In genomic region chr16:9050102-9050830, GRCh38 we compare ENCODE assay signal across 10 cellular contexts. TPM values are rescaled to one million over a fixed set of nuclear protein-coding genes. Genes with fewer than 3 reads are reported as not detected.
DNase-seq lines count a peak whose midpoint lies in the region; ATAC-seq and TF ChIP-seq lines count a peak whose summit lies in the region.
"Had no signal": no experiment of that assay in that cellular context is flagged by ENCODE, and none has a peak within 500 bp of the region (broad histone marks: within the 10 kb centered on the region; RNA-seq: fewer than 3 reads in every experiment).

No MANE protein-coding gene starts in this region.

- TF ChIP-seq CTCF in LNCaP clone FGC (IDR thresholded peaks at IDR 0.05; ENCODE audit: control insufficient read depth, extremely low read depth, insufficient read depth) (peak; percentile 20; the same call in 1 of the 2 replicates), choroid plexus epithelial cell (conservative IDR thresholded peaks at IDR 0.05; ENCODE audit: low read depth, low read length) (peak; percentile 72), osteocyte (IDR thresholded peaks at IDR 0.05) (peak; percentile 52), thyroid gland (IDR thresholded peaks at IDR 0.05) (peak in 1 of 6 experiments; percentile 5)

- no peak overlapping the region for H3K27ac ChIP-seq in thyroid gland

- no peaks in the 10 kb centered on the region for H3K27me3 Mint-ChIP-seq in activated CD8-positive, alpha-beta memory T cell treated with anti-CD3 and anti-CD28 coated beads, Interleukin-2, amount 10 ng/mL, durations not matched to agents 7 days and 5 days
- no peaks in the 10 kb centered on the region for H3K27me3 Mint-ChIP-seq in osteocyte (ENCODE audit: unreplicated experiment)

- CTCF ChIA-PET in activated CD8-positive, alpha-beta memory T cell treated with anti-CD3 and anti-CD28 coated beads, Interleukin-2, amount 10 ng/mL, durations not matched to agents 7 days and 5 days (lab: Charles Lee), result interaction anchor here (0.7 to 1.5 kb wide), 5 partner anchors 11 to 145 kb away, joined by 3 to 4 read pairs (median 4); no protein-coding TSS in a partner anchor

- no peak overlapping the region for H3K4me3 Mint-ChIP-seq in activated CD8-positive, alpha-beta memory T cell treated with anti-CD3 and anti-CD28 coated beads, Interleukin-2, amount 10 ng/mL, durations not matched to agents 7 days and 5 days
- H3K4me3 Mint-ChIP-seq in osteocyte (ENCODE audit: unreplicated experiment), result no peak overlapping the region
- H3K4me3 Mint-ChIP-seq: brain had no signal

- H3K4me1 ChIP-seq in thyroid gland, result peaks cover 4 to 12% of the 10 kb centered on the region in 2 donors

- DNase-seq in activated CD8-positive, alpha-beta memory T cell treated with anti-CD3 and anti-CD28 coated beads, Interleukin-2, amount 50 U/mL, for 48 hours, result peak; percentile 71
- DNase-seq in activated CD8-positive, alpha-beta memory T cell treated with anti-CD3 and anti-CD28 coated beads, Interleukin-2, amount 10 ng/mL, durations not matched to agents 7 days and 5 days, result no peak
- DNase-seq in LNCaP clone FGC (ENCODE audit: low read depth) (no peak), choroid plexus epithelial cell (ENCODE audit: low read depth) (peak; percentile 41), osteocyte (ENCODE audit: extremely low spot score, unreplicated experiment) (no peak), thyroid gland (no peak), NCI-H2081 treated with DMSO at 0.1 percent for 48 hours (lab: John Stamatoyannopoulos, UW) (no peak), left ventricle myocardium superior (no peak)
- DNase-seq: NCI-H446 had no signal

- H3K36me3 Mint-ChIP-seq in activated CD8-positive, alpha-beta memory T cell treated with anti-CD3 and anti-CD28 coated beads, Interleukin-2, amount 10 ng/mL, durations not matched to agents 7 days and 5 days, result no peaks in the 10 kb centered on the region
- no peaks in the 10 kb centered on the region for H3K36me3 Mint-ChIP-seq in osteocyte (ENCODE audit: unreplicated experiment)

- H3K27me3 ChIP-seq in thyroid gland, result no peaks in the 10 kb centered on the region

- H3K27ac Mint-ChIP-seq in activated CD8-positive, alpha-beta memory T cell treated with anti-CD3 and anti-CD28 coated beads, Interleukin-2, amount 10 ng/mL, durations not matched to agents 7 days and 5 days, result no peak overlapping the region
- H3K27ac Mint-ChIP-seq in osteocyte (ENCODE audit: unreplicated experiment), result no peak overlapping the region
- H3K27ac Mint-ChIP-seq: brain had no signal

- H3K9me3 Mint-ChIP-seq in activated CD8-positive, alpha-beta memory T cell treated with anti-CD3 and anti-CD28 coated beads, Interleukin-2, amount 10 ng/mL, durations not matched to agents 7 days and 5 days (ENCODE audit: low read depth), result no peaks in the 10 kb centered on the region
- H3K9me3 Mint-ChIP-seq in osteocyte (ENCODE audit: unreplicated experiment), result peaks cover 3% of the 10 kb centered on the region

- no peaks in the 10 kb centered on the region for H3K36me3 ChIP-seq in thyroid gland

- no peaks in the 10 kb centered on the region for H3K9me3 ChIP-seq in thyroid gland

- H3K4me1 Mint-ChIP-seq in activated CD8-positive, alpha-beta memory T cell treated with anti-CD3 and anti-CD28 coated beads, Interleukin-2, amount 10 ng/mL, durations not matched to agents 7 days and 5 days, result peaks cover 29% of the 10 kb centered on the region
- H3K4me1 Mint-ChIP-seq in osteocyte (ENCODE audit: unreplicated experiment), result peaks cover 31% of the 10 kb centered on the region

- WGBS in thyroid gland, 2 donors, result 64 to 68% methylated on average over 17 to 20 of the region's 20 CpGs

- intact Hi-C loops in thyroid gland (cut with DNase I) (no loop called here), left ventricle myocardium superior (cut with micrococcal nuclease) (no loop called here)

- no peak overlapping the region for H3K4me3 ChIP-seq in LNCaP clone FGC (ENCODE audit: low read depth, low read length)
- no peak overlapping the region for H3K4me3 ChIP-seq in choroid plexus epithelial cell (ENCODE audit: low read depth, low read length)
- H3K4me3 ChIP-seq in thyroid gland (replicated peaks in 1 of 3), result no peak overlapping the region

- ATAC-seq in activated CD8-positive, alpha-beta memory T cell treated with anti-CD3 and anti-CD28 coated beads, Interleukin-2, amount 10 ng/mL, durations not matched to agents 7 days and 5 days, result no peak
- ATAC-seq in left ventricle myocardium superior, result no peak

- no peak for TF ChIP-seq POLR2A in thyroid gland (IDR thresholded peaks at IDR 0.05)

RNA-seq across cellular contexts. Expression of gene HAPSTR1, which starts 41.2 kb away (rescaled TPM):
- total RNA-seq in activated CD8-positive, alpha-beta memory T cell treated with anti-CD3 and anti-CD28 coated beads, Interleukin-2, amount 10 ng/mL, durations not matched to agents 7 days and 5 days, result 10 to 100 TPM; 52.3 to 63.8 TPM
- 73.4 and 80.2 TPM in 2 replicates for total RNA-seq in osteocyte
- total RNA-seq in thyroid gland, result 100 to 1,000 TPM in 1 of 4 donors, 10 to 100 TPM in 3; 59.0 to 107 (median 68.7) TPM
- 53.0 TPM for total RNA-seq in left ventricle myocardium superior

Comparison
In these comparisons a context has a peak if more than half of its experiments do, and no peak if none do; other contexts are left out.
1. DNase-seq: peak in activated CD8-positive, alpha-beta memory T cell treated with anti-CD3 and anti-CD28 coated beads, Interleukin-2, amount 50 U/mL, for 48 hours (single experiment) and choroid plexus epithelial cell (single experiment); none in activated CD8-positive, alpha-beta memory T cell treated with anti-CD3 and anti-CD28 coated beads, Interleukin-2, amount 10 ng/mL, durations not matched to agents 7 days and 5 days (single experiment), LNCaP clone FGC (single experiment), osteocyte (single experiment), thyroid gland (0 of 2), NCI-H2081 treated with DMSO at 0.1 percent for 48 hours (single experiment) and left ventricle myocardium superior (single experiment).